ENCODE assay signal across 2 cellular contexts in the genomic region with DNA sequence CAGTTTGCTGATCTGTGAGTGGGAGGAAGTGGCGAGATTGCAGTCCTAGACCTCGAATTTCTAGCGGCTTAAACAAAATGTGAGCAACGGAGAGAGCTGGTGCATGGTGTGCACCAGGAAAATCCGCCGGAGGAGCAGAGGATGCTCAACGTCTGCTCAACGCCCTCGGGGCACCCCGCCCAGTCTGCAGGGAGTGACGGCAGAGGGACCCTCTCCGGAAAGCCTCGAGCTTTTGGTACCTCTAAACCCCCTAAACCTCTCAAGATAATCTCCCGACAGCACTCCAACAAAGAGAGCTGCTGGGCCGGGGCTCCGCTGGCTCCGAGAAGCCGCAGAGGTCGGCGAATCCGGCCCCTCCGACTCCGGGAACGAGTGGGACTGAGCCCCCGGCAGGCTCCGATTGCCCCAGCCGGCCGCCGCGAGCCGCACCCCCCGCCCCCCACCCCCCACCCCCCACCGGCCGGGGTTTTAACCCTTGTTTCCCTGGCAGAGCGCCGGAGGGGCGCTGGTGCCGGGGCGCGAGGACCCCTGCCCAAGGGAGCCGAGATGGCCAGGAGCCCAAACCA.
TF ChIP-seq lines count a peak whose summit lies in the region.

No MANE protein-coding gene starts in this region.

TF ChIP-seq in HCT116, 20 proteins besides CTCF, POLR2A, EP300 and RAD21 (continued from another document):
- no peak for TF ChIP-seq YY1 (IDR thresholded peaks at IDR 0.05; ENCODE audit: extremely low read depth, insufficient replicate concordance, low read depth, low read length)
- TF ChIP-seq ZNF274 (IDR thresholded peaks at IDR 0.05; ENCODE audit: low read depth, low read length): no peak
- TF ChIP-seq FOSL1 (IDR thresholded peaks at IDR 0.05; ENCODE audit: low read depth): no peak
- TF ChIP-seq, protein P1, sequence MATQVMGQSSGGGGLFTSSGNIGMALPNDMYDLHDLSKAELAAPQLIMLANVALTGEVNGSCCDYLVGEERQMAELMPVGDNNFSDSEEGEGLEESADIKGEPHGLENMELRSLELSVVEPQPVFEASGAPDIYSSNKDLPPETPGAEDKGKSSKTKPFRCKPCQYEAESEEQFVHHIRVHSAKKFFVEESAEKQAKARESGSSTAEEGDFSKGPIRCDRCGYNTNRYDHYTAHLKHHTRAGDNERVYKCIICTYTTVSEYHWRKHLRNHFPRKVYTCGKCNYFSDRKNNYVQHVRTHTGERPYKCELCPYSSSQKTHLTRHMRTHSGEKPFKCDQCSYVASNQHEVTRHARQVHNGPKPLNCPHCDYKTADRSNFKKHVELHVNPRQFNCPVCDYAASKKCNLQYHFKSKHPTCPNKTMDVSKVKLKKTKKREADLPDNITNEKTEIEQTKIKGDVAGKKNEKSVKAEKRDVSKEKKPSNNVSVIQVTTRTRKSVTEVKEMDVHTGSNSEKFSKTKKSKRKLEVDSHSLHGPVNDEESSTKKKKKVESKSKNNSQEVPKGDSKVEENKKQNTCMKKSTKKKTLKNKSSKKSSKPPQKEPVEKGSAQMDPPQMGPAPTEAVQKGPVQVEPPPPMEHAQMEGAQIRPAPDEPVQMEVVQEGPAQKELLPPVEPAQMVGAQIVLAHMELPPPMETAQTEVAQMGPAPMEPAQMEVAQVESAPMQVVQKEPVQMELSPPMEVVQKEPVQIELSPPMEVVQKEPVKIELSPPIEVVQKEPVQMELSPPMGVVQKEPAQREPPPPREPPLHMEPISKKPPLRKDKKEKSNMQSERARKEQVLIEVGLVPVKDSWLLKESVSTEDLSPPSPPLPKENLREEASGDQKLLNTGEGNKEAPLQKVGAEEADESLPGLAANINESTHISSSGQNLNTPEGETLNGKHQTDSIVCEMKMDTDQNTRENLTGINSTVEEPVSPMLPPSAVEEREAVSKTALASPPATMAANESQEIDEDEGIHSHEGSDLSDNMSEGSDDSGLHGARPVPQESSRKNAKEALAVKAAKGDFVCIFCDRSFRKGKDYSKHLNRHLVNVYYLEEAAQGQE (IDR thresholded peaks at IDR 0.05; ENCODE audit: low read depth): no peak

TF ChIP-seq in neural cell, 6 proteins besides CTCF, POLR2A, EP300 and RAD21 (continued from another document):
- TF ChIP-seq, protein P1 (IDR thresholded peaks at IDR 0.05; ENCODE audit: borderline replicate concordance): no peak
TF ChIP-seq in neural cell: peak in this region for 0.
